8 cellular contexts compared by ENCODE assay signal in the genomic region with DNA sequence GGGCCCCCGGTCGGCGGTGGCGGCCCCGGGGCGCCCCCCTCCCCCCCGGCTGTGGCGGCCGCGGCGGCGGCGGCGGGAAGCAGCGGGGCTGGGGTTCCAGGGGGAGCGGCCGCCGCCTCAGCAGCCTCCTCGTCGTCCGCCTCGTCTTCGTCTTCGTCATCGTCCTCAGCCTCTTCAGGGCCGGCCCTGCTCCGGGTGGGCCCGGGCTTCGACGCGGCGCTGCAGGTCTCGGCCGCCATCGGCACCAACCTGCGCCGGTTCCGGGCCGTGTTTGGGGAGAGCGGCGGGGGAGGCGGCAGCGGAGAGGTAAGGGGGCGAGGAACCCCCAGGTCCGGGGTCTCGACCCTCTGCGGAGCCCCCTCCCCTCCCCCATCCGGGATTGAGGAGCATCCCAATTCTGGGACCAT. TPM values are rescaled to one million over a fixed set of nuclear protein-coding genes. Genes with fewer than 3 reads are reported as not detected.
DNase-seq lines count a peak whose midpoint lies in the region; ATAC-seq, FAIRE-seq and TF ChIP-seq lines count a peak whose summit lies in the region.

No MANE protein-coding gene starts in this region.

- intact Hi-C loops in activated T-helper 2 cell treated with anti-CD3 and anti-CD28 coated beads, Interferon-gamma antibody, Interleukin-2, Interleukin-4, amounts not matched to agents 10 μg/mL and 5 μg/mL and 100 μg/mL, durations not matched to agents 14 hours and 24 hours and 36 hours (cut with micrococcal nuclease): loop anchor here (2.0 to 5.0 kb wide), 4 partner anchors 22 to 450 kb away; partner anchors contain the start of genes ARCN1, CD3D, CD3G and IL10RA
- intact Hi-C loops in heart right ventricle (cut with DNase I): loop anchor here in 7 of 10 donors (2.0 to 10.0 kb wide), 5 partner anchors 34 to 51 kb away; partner anchors contain the start of gene ATP5MG (in 5 of the 7)

- peak overlapping the region; percentile 86 for H3K4me3 ChIP-seq in BE2C (ENCODE audit: low read depth, low read length)
- peak overlapping the region; percentile 84 to 100 (median 98) for H3K4me3 ChIP-seq in heart right ventricle
- H3K4me3 ChIP-seq in retinal pigment epithelial cell (ENCODE audit: low read length): peak overlapping the region; percentile 81

- ATAC-seq in GM21381 (IDR thresholded peaks at IDR 0.05; ENCODE audit: unreplicated experiment) (peak; percentile 15), heart right ventricle (no peak)

- 0 to 1% methylated on average over 40 to 41 of the region's 48 CpGs for WGBS in heart right ventricle, 2 donors

- DNase-seq in BE2C (peak; percentile 35), heart right ventricle (peak in 1 of 2 donors; percentile 37), retinal pigment epithelial cell (ENCODE audit: low read depth) (no peak), RCC 7860 (ENCODE audit: low spot score) (no peak), HuH-7 (ENCODE audit: low spot score) (no peak)
- no peak for DNase-seq in activated T-helper 2 cell treated with anti-CD3 and anti-CD28 coated beads, Interferon-gamma antibody, Interleukin-2, Interleukin-4, amounts not matched to agents 10 μg/mL and 5 μg/mL and 100 μg/mL, durations not matched to agents 14 hours and 24 hours and 36 hours (ENCODE audit: low spot score)

- peaks cover 1% of the 10 kb centered on the region for H3K27me3 Mint-ChIP-seq in IgD-negative memory B cell
- H3K27me3 Mint-ChIP-seq in activated T-helper 2 cell treated with anti-CD3 and anti-CD28 coated beads, Interferon-gamma antibody, Interleukin-2, Interleukin-4, amounts not matched to agents 10 μg/mL and 5 μg/mL and 100 μg/mL, durations not matched to agents 14 hours and 24 hours and 36 hours (ENCODE audit: low read depth): peaks cover 6% of the 10 kb centered on the region

- H3K9me3 ChIP-seq in BE2C (no peaks in the 10 kb centered on the region), heart right ventricle (no peaks in the 10 kb centered on the region)

- no peaks in the 10 kb centered on the region for H3K36me3 Mint-ChIP-seq in IgD-negative memory B cell
- H3K36me3 Mint-ChIP-seq in activated T-helper 2 cell treated with anti-CD3 and anti-CD28 coated beads, Interferon-gamma antibody, Interleukin-2, Interleukin-4, amounts not matched to agents 10 μg/mL and 5 μg/mL and 100 μg/mL, durations not matched to agents 14 hours and 24 hours and 36 hours (ENCODE audit: low read depth): peaks cover 19% of the 10 kb centered on the region

- peak overlapping the region in 1 of 3 donors; percentile 98 for H3K27ac Mint-ChIP-seq in IgD-negative memory B cell
- no peak overlapping the region for H3K27ac Mint-ChIP-seq in activated T-helper 2 cell treated with anti-CD3 and anti-CD28 coated beads, Interferon-gamma antibody, Interleukin-2, Interleukin-4, amounts not matched to agents 10 μg/mL and 5 μg/mL and 100 μg/mL, durations not matched to agents 14 hours and 24 hours and 36 hours

- peak overlapping the region; percentile 92 to 99 (median 95) for H3K4me3 Mint-ChIP-seq in IgD-negative memory B cell
- H3K4me3 Mint-ChIP-seq in activated T-helper 2 cell treated with anti-CD3 and anti-CD28 coated beads, Interferon-gamma antibody, Interleukin-2, Interleukin-4, amounts not matched to agents 10 μg/mL and 5 μg/mL and 100 μg/mL, durations not matched to agents 14 hours and 24 hours and 36 hours (ENCODE audit: low read depth): peak overlapping the region; percentile 93

- peaks cover 3% of the 10 kb centered on the region for H3K36me3 ChIP-seq in BE2C
- H3K36me3 ChIP-seq in heart right ventricle: peaks cover 0 to 14% (median 0%) of the 10 kb centered on the region in 9 donors

- H3K27ac ChIP-seq in heart right ventricle: peak overlapping the region; percentile 78 to 95 (median 93)

- no peak for FAIRE-seq in RCC 7860 (lab: Jason Lieb, UNC)

- TF ChIP-seq CTCF in BE2C (IDR thresholded peaks at IDR 0.05; ENCODE audit: low read depth, low read length): no peak
- no peak for TF ChIP-seq CTCF in heart right ventricle (IDR thresholded peaks at IDR 0.05)
- no peak for TF ChIP-seq CTCF in retinal pigment epithelial cell (conservative IDR thresholded peaks at IDR 0.05; ENCODE audit: low read depth, low read length)

- no peaks in the 10 kb centered on the region for H3K9me3 Mint-ChIP-seq in IgD-negative memory B cell
- H3K9me3 Mint-ChIP-seq in activated T-helper 2 cell treated with anti-CD3 and anti-CD28 coated beads, Interferon-gamma antibody, Interleukin-2, Interleukin-4, amounts not matched to agents 10 μg/mL and 5 μg/mL and 100 μg/mL, durations not matched to agents 14 hours and 24 hours and 36 hours: no peaks in the 10 kb centered on the region

- peaks cover 18 to 33% (median 26%) of the 10 kb centered on the region in 3 donors for H3K4me1 Mint-ChIP-seq in IgD-negative memory B cell
- peaks cover 45% of the 10 kb centered on the region for H3K4me1 Mint-ChIP-seq in activated T-helper 2 cell treated with anti-CD3 and anti-CD28 coated beads, Interferon-gamma antibody, Interleukin-2, Interleukin-4, amounts not matched to agents 10 μg/mL and 5 μg/mL and 100 μg/mL, durations not matched to agents 14 hours and 24 hours and 36 hours (ENCODE audit: low read depth)

- H3K27me3 ChIP-seq in BE2C (no peaks in the 10 kb centered on the region), heart right ventricle (no peaks in the 10 kb centered on the region)

- peaks cover 3% of the 10 kb centered on the region for H3K4me1 ChIP-seq in BE2C
- H3K4me1 ChIP-seq in heart right ventricle: peaks cover 6 to 60% (median 48%) of the 10 kb centered on the region in 9 donors

RNA-seq across cellular contexts. Expression of gene KMT2A, which starts 0.3 kb away (rescaled TPM):
- 98.7 TPM for polyA plus RNA-seq in BE2C (2012; ENCODE audit: insufficient read depth, insufficient read length, low read depth)
- polyA plus RNA-seq in IgD-negative memory B cell (23.6 TPM), heart right ventricle (10 to 100 TPM in 1 of 2 donors, 1 to 10 TPM in 1; 4.1 to 13.8 TPM)
- 61.6 and 64.2 TPM in 2 replicates for total RNA-seq in activated T-helper 2 cell treated with anti-CD3 and anti-CD28 coated beads, Interferon-gamma antibody, Interleukin-2, Interleukin-4, amounts not matched to agents 10 μg/mL and 5 μg/mL and 100 μg/mL, durations not matched to agents 14 hours and 24 hours and 36 hours
- total RNA-seq in heart right ventricle: 10 to 100 TPM; 16.3 to 44.5 (median 38.9) TPM

RNA-seq across cellular contexts. Expression of gene ATP5MG, which starts 35.2 kb away (rescaled TPM):
- polyA plus RNA-seq in BE2C (2012; ENCODE audit: insufficient read depth, insufficient read length, low read depth): 599 TPM
- 547 TPM for polyA plus RNA-seq in IgD-negative memory B cell
- total RNA-seq in activated T-helper 2 cell treated with anti-CD3 and anti-CD28 coated beads, Interferon-gamma antibody, Interleukin-2, Interleukin-4, amounts not matched to agents 10 μg/mL and 5 μg/mL and 100 μg/mL, durations not matched to agents 14 hours and 24 hours and 36 hours: 237 and 266 TPM in 2 replicates
- total RNA-seq in heart right ventricle: 100 to 1,000 TPM; 482 to 777 (median 688) TPM
- 100 to 1,000 TPM; 365 to 800 TPM for polyA plus RNA-seq in heart right ventricle
